ENCODE assay signal across 8 cellular contexts in the genomic region with DNA sequence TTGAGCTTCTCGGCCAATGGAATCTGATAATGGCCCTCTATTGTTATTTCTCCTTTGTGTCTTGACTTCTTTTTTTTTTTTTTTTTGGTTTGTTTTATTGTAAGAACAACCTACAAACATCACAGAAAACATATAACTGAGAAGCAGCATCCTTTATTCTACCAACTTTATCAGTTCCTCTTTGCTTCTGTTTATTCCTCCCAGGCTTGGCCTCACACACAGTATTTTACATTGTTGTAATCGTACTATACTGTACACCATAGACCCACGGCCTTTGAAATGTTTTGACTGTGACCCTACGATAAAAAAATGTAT. TPM values are rescaled to one million over a fixed set of nuclear protein-coding genes. Genes with fewer than 3 reads are reported as not detected.
DNase-seq lines count a peak whose midpoint lies in the region; ATAC-seq, FAIRE-seq and TF ChIP-seq lines count a peak whose summit lies in the region.

No MANE protein-coding gene starts in this region.

- peaks cover 69% of the 10 kb centered on the region for H3K4me1 ChIP-seq in CD8-positive, alpha-beta T cell (ENCODE audit: insufficient read depth, low read length)
- H3K4me1 ChIP-seq in OCI-LY3 (ENCODE audit: low read length) (peaks cover 11% of the 10 kb centered on the region), endocrine pancreas (ENCODE audit: control insufficient read depth, insufficient read depth, low read length) (no peaks in the 10 kb centered on the region), neutrophil (ENCODE audit: control insufficient read depth in 1 of 2, insufficient read depth in 1 of 2, low read depth in 1 of 2, low read length in 1 of 2) (peaks cover 3 to 6% of the 10 kb centered on the region in 2 experiments)

- H4K20me1 ChIP-seq in OCI-LY3 (ENCODE audit: insufficient read depth, low read length) = no peaks in the 10 kb centered on the region

- H3K27ac ChIP-seq in CD8-positive, alpha-beta T cell (ENCODE audit: low read depth, low read length) = no peak overlapping the region
- H3K27ac ChIP-seq in OCI-LY3 (ENCODE audit: low read length) (no peak overlapping the region), neutrophil (no peak overlapping the region)

- H3K27me3 ChIP-seq in CD8-positive, alpha-beta T cell (ENCODE audit: insufficient read depth, low read length) = no peaks in the 10 kb centered on the region
- H3K27me3 ChIP-seq in OCI-LY3 (ENCODE audit: low read depth, low read length) = no peaks in the 10 kb centered on the region
- H3K27me3 ChIP-seq in endocrine pancreas (ENCODE audit: control insufficient read depth, insufficient read depth, low read length) = no peaks in the 10 kb centered on the region
- H3K27me3 ChIP-seq in neutrophil = peaks cover 34% of the 10 kb centered on the region

- no peaks in the 10 kb centered on the region for H3K9me3 ChIP-seq in CD8-positive, alpha-beta T cell (ENCODE audit: low read length)
- no peaks in the 10 kb centered on the region for H3K9me3 ChIP-seq in OCI-LY3 (ENCODE audit: insufficient read depth, low read length)
- H3K9me3 ChIP-seq in endocrine pancreas (ENCODE audit: control insufficient read depth, low read length) = no peaks in the 10 kb centered on the region
- no peaks in the 10 kb centered on the region for H3K9me3 ChIP-seq in neutrophil

- no peak for DNase-seq in CD8-positive, alpha-beta T cell
- DNase-seq in NCI-H524 treated with DMSO at 0.1 percent for 48 hours (lab: John Stamatoyannopoulos, UW) (no peak), amniotic stem cell (lab: John Stamatoyannopoulos, UW) (no peak), C1 segment of cervical spinal cord (lab: John Stamatoyannopoulos, UW) (no peak), RCC 7860 (ENCODE audit: low spot score) (no peak)

- H3K4me1 Mint-ChIP-seq in CD8-positive, alpha-beta T cell (ENCODE audit: low read depth) = peaks cover 77% of the 10 kb centered on the region

- H3K4me3 Mint-ChIP-seq in CD8-positive, alpha-beta T cell = peak overlapping the region; percentile 98

- no peak for ATAC-seq in CD8-positive, alpha-beta T cell

- H3K9me3 Mint-ChIP-seq in CD8-positive, alpha-beta T cell = no peaks in the 10 kb centered on the region

- peak overlapping the region; percentile 96 for H3K27ac Mint-ChIP-seq in CD8-positive, alpha-beta T cell

- intact Hi-C loops in CD8-positive, alpha-beta T cell (cut with DNase I, micrococcal nuclease) = loop anchor here in 1 of 2 experiments (5.0 kb wide), 3 partner anchors 37 to 243 kb away; a partner anchor contains a TSS

- no peak for TF ChIP-seq CTCF in CD8-positive, alpha-beta T cell (IDR thresholded peaks at IDR 0.05)
- TF ChIP-seq CTCF in OCI-LY3 (IDR thresholded peaks at IDR 0.05; ENCODE audit: low read depth, low read length) (no peak), neutrophil (IDR thresholded peaks at IDR 0.05) (no peak)

- H3K4me3 ChIP-seq in CD8-positive, alpha-beta T cell (ENCODE audit: low read depth, low read length) = peak overlapping the region; percentile 86
- H3K4me3 ChIP-seq in OCI-LY3 (ENCODE audit: low read length) = peak overlapping the region; percentile 82
- peak overlapping the region; percentile 48 for H3K4me3 ChIP-seq in endocrine pancreas (ENCODE audit: control insufficient read depth, insufficient read depth, low read length)
- peak overlapping the region; percentile 70 to 89 for H3K4me3 ChIP-seq in neutrophil (ENCODE audit: low read depth in 1 of 2, low read length in 1 of 2)

- no peaks in the 10 kb centered on the region for H3K27me3 Mint-ChIP-seq in CD8-positive, alpha-beta T cell (ENCODE audit: low read depth)

- no peaks in the 10 kb centered on the region for H3K36me3 ChIP-seq in CD8-positive, alpha-beta T cell (ENCODE audit: insufficient read depth, low read length)
- H3K36me3 ChIP-seq in OCI-LY3 (replicated peaks; ENCODE audit: low read depth, low read length) (peaks cover 3% of the 10 kb centered on the region), endocrine pancreas (ENCODE audit: control insufficient read depth, insufficient read depth, low read length) (no peaks in the 10 kb centered on the region), neutrophil (no peaks in the 10 kb centered on the region)

- CTCF ChIA-PET in CD8-positive, alpha-beta T cell (lab: Charles Lee) = interaction anchor here (0.7 to 8.1 kb wide), 5 partner anchors 9 to 66 kb away, joined by 3 to 65 read pairs (median 6); no protein-coding TSS in a partner anchor

- H3K36me3 Mint-ChIP-seq in CD8-positive, alpha-beta T cell = peaks cover 3% of the 10 kb centered on the region

- H3K4me2 ChIP-seq in OCI-LY3 (ENCODE audit: low read length) = peak overlapping the region; percentile 71

- H2AFZ ChIP-seq in OCI-LY3 (ENCODE audit: low read depth, low read length) = peak overlapping the region; percentile 96

- FAIRE-seq in RCC 7860 (lab: Jason Lieb, UNC) = no peak

- H3K9ac ChIP-seq in OCI-LY3 (ENCODE audit: low read length) (peak overlapping the region; percentile 60), endocrine pancreas (ENCODE audit: control insufficient read depth, insufficient read depth, low read length) (no peak overlapping the region)

- POLR2A ChIA-PET in CD8-positive, alpha-beta T cell (lab: Charles Lee) = interaction anchor here (0.6 to 10.6 kb wide), 7 partner anchors 8 to 319 kb away, joined by 3 to 207 read pairs (median 4); a partner anchor contains a TSS

- H3K79me2 ChIP-seq in OCI-LY3 (ENCODE audit: low read length) = peaks cover 32% of the 10 kb centered on the region

RNA-seq across cellular contexts. Expression of a gene that starts 0.6 kb away (rescaled TPM):
- 1 to 10 TPM; 5.4 to 6.2 TPM for total RNA-seq in CD8-positive, alpha-beta T cell
